Comparison of ENCODE assay signal across 17 cellular contexts in the genomic region with DNA sequence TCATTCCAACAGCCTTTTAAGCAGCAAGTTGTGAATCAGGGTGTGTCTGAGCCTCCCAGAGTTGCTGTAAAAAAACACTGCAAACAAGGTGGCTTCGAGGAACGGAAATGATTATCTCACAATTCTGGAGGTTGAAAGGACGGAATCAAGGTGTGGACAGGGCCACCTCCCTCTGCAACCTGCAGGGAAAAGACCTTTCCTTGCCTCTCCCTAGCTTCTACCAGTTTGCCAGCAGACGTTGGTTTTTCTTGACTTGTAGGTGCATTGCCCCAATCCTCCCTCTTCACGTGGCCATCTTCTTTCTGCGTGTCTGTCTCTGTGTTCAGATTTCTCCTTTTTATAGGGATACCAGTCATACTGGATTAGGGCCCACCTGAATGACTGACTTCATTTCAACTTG.
"Had no signal": no experiment of that assay in that cellular context is flagged by ENCODE, and none has a peak within 500 bp of the region (broad histone marks: within the 10 kb centered on the region; RNA-seq: fewer than 3 reads in every experiment).

No MANE protein-coding gene starts in this region.

- ATAC-seq: effector memory CD8-positive, alpha-beta T cell; foreskin keratinocyte; left lobe of liver; natural killer cell; stimulated activated effector memory CD8-positive, alpha-beta T cell treated with anti-CD3 and anti-CD28 coated beads, Interleukin-12 subunit alpha, Interleukin-12 subunit beta, amount 100 ng/mL, for 72 hours; stimulated activated naive CD8-positive, alpha-beta T cell treated with anti-CD3 and anti-CD28 coated beads, Interleukin-15, amount 100 ng/mL, for 72 hours had no signal

- H3K4me3 ChIP-seq: heart left ventricle, ovary, testis, tibial nerve had no signal

- H3K4me1 ChIP-seq: foreskin keratinocyte, testis, tibial nerve had no signal

- H3K27ac ChIP-seq: epithelial cell of prostate, foreskin keratinocyte, ovary, testis, tibial nerve had no signal

- H3K36me3 ChIP-seq: heart left ventricle, ovary, tibial nerve had no signal

- H3K9me3 ChIP-seq: ovary, testis had no signal

- H3K27me3 ChIP-seq: heart left ventricle, ovary, testis, tibial nerve had no signal

- DNase-seq: effector memory CD8-positive, alpha-beta T cell; foreskin keratinocyte; heart left ventricle; hippocampal formation; kidney glomerular epithelial cell; mammary epithelial cell; natural killer cell; ovary; right cardiac atrium; stimulated activated CD4-positive, alpha-beta T cell treated with anti-CD3 and anti-CD28 coated beads, Interleukin-4, amount 100 ng/mL, for 1 hour; stimulated activated CD8-positive, alpha-beta memory T cell treated with anti-CD3 and anti-CD28 coated beads, Interleukin-4, amount 100 ng/mL, for 48 hours; stimulated activated naive CD8-positive, alpha-beta T cell treated with anti-CD3 and anti-CD28 coated beads, Interleukin-15, amount 100 ng/mL, for 72 hours; testis had no signal
